8 cellular contexts compared by ENCODE assay signal in genomic region chr1:220878223-220879081, GRCh38. TPM values are rescaled to one million over a fixed set of nuclear protein-coding genes. Genes with fewer than 3 reads are reported as not detected.
DNase-seq lines count a peak whose midpoint lies in the region; ATAC-seq, FAIRE-seq and TF ChIP-seq lines count a peak whose summit lies in the region.

No MANE protein-coding gene starts in this region.

- POLR2A ChIA-PET in CD8-positive, alpha-beta T cell (lab: Charles Lee): no interaction called here
- POLR2A ChIA-PET in HEK293T (lab: Yijun Ruan, JAX): interaction anchor here (0.6 to 1.0 kb wide), 5 partner anchors 103 to 457 kb away, joined by 3 to 4 read pairs (median 3); no protein-coding TSS in a partner anchor

- H3K27me3 Mint-ChIP-seq in CD8-positive, alpha-beta T cell (ENCODE audit: low read depth): peaks cover 81% of the 10 kb centered on the region

- H3K27ac ChIP-seq in CD8-positive, alpha-beta T cell (ENCODE audit: low read depth, low read length): no peak overlapping the region
- peak overlapping the region in 1 of 2 donors; percentile 30 for H3K27ac ChIP-seq in prostate gland

- H3K9me3 ChIP-seq in CD8-positive, alpha-beta T cell (ENCODE audit: low read length): no peaks in the 10 kb centered on the region
- H3K9me3 ChIP-seq in prostate gland: no peaks in the 10 kb centered on the region

- no peak for TF ChIP-seq CTCF in CD8-positive, alpha-beta T cell (IDR thresholded peaks at IDR 0.05)
- no peak for TF ChIP-seq CTCF in prostate gland (IDR thresholded peaks at IDR 0.05)

- 19% methylated on average over 39 of the region's 41 CpGs for WGBS in prostate gland

- peak overlapping the region; percentile 37 for H3K4me3 ChIP-seq in CD8-positive, alpha-beta T cell (ENCODE audit: low read depth, low read length)
- H3K4me3 ChIP-seq in prostate gland: peak overlapping the region; percentile 50 to 67

- no peak for TF ChIP-seq POLR2A in prostate gland (IDR thresholded peaks at IDR 0.05)

- H3K36me3 ChIP-seq in CD8-positive, alpha-beta T cell (ENCODE audit: insufficient read depth, low read length): no peaks in the 10 kb centered on the region
- no peaks in the 10 kb centered on the region for H3K36me3 ChIP-seq in prostate gland

- H3K36me3 Mint-ChIP-seq in CD8-positive, alpha-beta T cell: no peaks in the 10 kb centered on the region

- peaks cover 25% of the 10 kb centered on the region for H3K27me3 ChIP-seq in CD8-positive, alpha-beta T cell (ENCODE audit: insufficient read depth, low read length)
- peaks cover 9% of the 10 kb centered on the region for H3K27me3 ChIP-seq in prostate gland (replicated peaks; ENCODE audit: insufficient read depth)

- CTCF ChIA-PET in CD8-positive, alpha-beta T cell (lab: Charles Lee): no interaction called here
- CTCF ChIA-PET in HEK293T (lab: Yijun Ruan, JAX): interaction anchor here (0.7 kb wide), 1 partner anchor 553 kb away, joined by 3 read pairs; no protein-coding TSS in a partner anchor

- no peak for FAIRE-seq in frontal cortex (lab: Jason Lieb, UNC)

- no peak overlapping the region for H3K27ac Mint-ChIP-seq in CD8-positive, alpha-beta T cell

- no peak for DNase-seq in CD8-positive, alpha-beta T cell
- DNase-seq in HEK293T (ENCODE audit: extremely low spot score): no peak
- DNase-seq in SKM-1 (lab: John Stamatoyannopoulos, UW; ENCODE audit: unreplicated experiment): peak; percentile 93
- peak; percentile 12 to 25 for DNase-seq in frontal cortex (ENCODE audit: low spot score in 2 of 2)
- DNase-seq in prostate gland (ENCODE audit: low spot score): no peak
- no peak for DNase-seq in NCI-H1417 (lab: John Stamatoyannopoulos, UW)
- DNase-seq in NCI-H526 (lab: John Stamatoyannopoulos, UW): no peak

- peak overlapping the region; percentile 71 for H3K4me3 Mint-ChIP-seq in CD8-positive, alpha-beta T cell

- intact Hi-C loops in CD8-positive, alpha-beta T cell (cut with DNase I, micrococcal nuclease): loop anchor here in 1 of 2 experiments (5.0 to 10.0 kb wide), 2 partner anchors 1579 to 1756 kb away; no protein-coding TSS in a partner anchor
- intact Hi-C loops in prostate gland (cut with DNase I): loop anchor here (5.0 to 10.0 kb wide), 2 partner anchors 326 to 1579 kb away; no protein-coding TSS in a partner anchor

- ATAC-seq in CD8-positive, alpha-beta T cell: no peak
- no peak for ATAC-seq in GM18498 (IDR thresholded peaks at IDR 0.05; ENCODE audit: unreplicated experiment)

- peaks cover 19% of the 10 kb centered on the region for H3K4me1 ChIP-seq in CD8-positive, alpha-beta T cell (ENCODE audit: insufficient read depth, low read length)
- H3K4me1 ChIP-seq in prostate gland (replicated peaks): no peaks in the 10 kb centered on the region

- peaks cover 31% of the 10 kb centered on the region for H3K4me1 Mint-ChIP-seq in CD8-positive, alpha-beta T cell (ENCODE audit: low read depth)

- no peaks in the 10 kb centered on the region for H3K9me3 Mint-ChIP-seq in CD8-positive, alpha-beta T cell

TF ChIP-seq in HEK293T, 16 proteins besides CTCF, POLR2A, EP300 and RAD21:
- TF ChIP-seq L3MBTL2 (conservative IDR thresholded peaks at IDR 0.05): peak; percentile 76
- no peak for TF ChIP-seq CTBP1 (IDR thresholded peaks at IDR 0.05; ENCODE audit: borderline replicate concordance)
- peak; percentile 13; the same call in 1 of the 2 replicates for TF ChIP-seq PKNOX1 (IDR thresholded peaks at IDR 0.05)

RNA-seq across cellular contexts. Expression of gene HLX, which starts 0.8 kb away (rescaled TPM):
- not detected for total RNA-seq in CD8-positive, alpha-beta T cell
- total RNA-seq in frontal cortex: 0.82 TPM
- 1 to 10 TPM; 2.3 to 8.2 TPM for total RNA-seq in prostate gland

Comparison
In these comparisons a context has a peak if more than half of its experiments do, and no peak if none do; other contexts are left out.
1. DNase-seq: peak in SKM-1 (single experiment) and frontal cortex (2 of 2); none in CD8-positive, alpha-beta T cell (0 of 7), HEK293T (single experiment), prostate gland (single experiment), NCI-H1417 (0 of 3) and NCI-H526 (0 of 2).